22 cellular contexts compared by ENCODE assay signal in genomic region chr6:79261666-79262065, GRCh38.
"Had no signal": no experiment of that assay in that cellular context is flagged by ENCODE, and none has a peak within 500 bp of the region (broad histone marks: within the 10 kb centered on the region; RNA-seq: fewer than 3 reads in every experiment).

No MANE protein-coding gene starts in this region.

- H3K27ac Mint-ChIP-seq: effector memory CD8-positive, alpha-beta T cell; memory B cell; mesothelial cell of epicardium; naive B cell; nephron; stimulated activated memory B cell treated with anti-CD40 and anti-IgM and Interleukin-4, amounts not matched to agents 10 μg/mL and 1 μg/mL and 100 μg/mL, for 72 hours; stimulated activated naive CD8-positive, alpha-beta T cell treated with anti-CD3 and anti-CD28 coated beads, Interleukin-15, Interleukin-2, amounts not matched to agents 100 ng/mL and 50 ng/mL, for 24 hours had no signal

- FAIRE-seq: kidney had no signal

- H3K9me3 ChIP-seq: esophagus squamous epithelium, neutrophil, testis had no signal

- H3K27me3 ChIP-seq: esophagus squamous epithelium, gastroesophageal sphincter, neutrophil, spleen, testis, tibial nerve had no signal

- H3K4me3 Mint-ChIP-seq: effector memory CD8-positive, alpha-beta T cell; memory B cell; mesothelial cell of epicardium; naive B cell; nephron; stimulated activated memory B cell treated with anti-CD40 and anti-IgM and Interleukin-4, amounts not matched to agents 10 μg/mL and 1 μg/mL and 100 μg/mL, for 72 hours; stimulated activated naive CD8-positive, alpha-beta T cell treated with anti-CD3 and anti-CD28 coated beads, Interleukin-15, Interleukin-2, amounts not matched to agents 100 ng/mL and 50 ng/mL, for 24 hours had no signal

- DNase-seq: effector memory CD8-positive, alpha-beta T cell; esophagus squamous epithelium; foreskin fibroblast; kidney; left cardiac atrium; left ventricle myocardium inferior; lower lobe of right lung; naive B cell; spleen; stimulated activated CD4-positive, alpha-beta T cell treated with anti-CD3 and anti-CD28 coated beads, Interleukin-15, amount 100 ng/mL, for 24 hours; stimulated activated CD4-positive, alpha-beta T cell treated with anti-CD3 and anti-CD28 coated beads, Interleukin-1b, Interleukin-23, amount 100 ng/mL, for 48 hours; stimulated activated CD4-positive, alpha-beta T cell treated with anti-CD3 and anti-CD28 coated beads, Interleukin-4, amount 100 ng/mL, for 24 hours; testis had no signal

- ATAC-seq: effector memory CD8-positive, alpha-beta T cell; gastroesophageal sphincter; left cardiac atrium; lower lobe of right lung; sciatic nerve; stimulated activated memory B cell treated with anti-CD40 and anti-IgM and Interleukin-4, amounts not matched to agents 10 μg/mL and 1 μg/mL and 100 μg/mL, for 72 hours had no signal

- H3K4me3 ChIP-seq: esophagus squamous epithelium, gastroesophageal sphincter, left ventricle myocardium inferior, lower lobe of right lung, spleen, testis, tibial nerve had no signal

- H3K4me1 ChIP-seq: esophagus squamous epithelium, left ventricle myocardium inferior, lower lobe of right lung, spleen, testis, tibial nerve had no signal

- H3K27ac ChIP-seq: esophagus squamous epithelium, gastroesophageal sphincter, left ventricle myocardium inferior, lower lobe of right lung, neutrophil, spleen, testis, tibial nerve had no signal

- H3K4me1 Mint-ChIP-seq: memory B cell; mesothelial cell of epicardium; naive B cell; nephron; stimulated activated memory B cell treated with anti-CD40 and anti-IgM and Interleukin-4, amounts not matched to agents 10 μg/mL and 1 μg/mL and 100 μg/mL, for 72 hours had no signal

- H3K36me3 Mint-ChIP-seq: stimulated activated memory B cell treated with anti-CD40 and anti-IgM and Interleukin-4, amounts not matched to agents 10 μg/mL and 1 μg/mL and 100 μg/mL, for 72 hours had no signal

- H3K36me3 ChIP-seq: esophagus squamous epithelium, gastroesophageal sphincter, left ventricle myocardium inferior, lower lobe of right lung, neutrophil, spleen, tibial nerve had no signal
